In the genomic region with DNA sequence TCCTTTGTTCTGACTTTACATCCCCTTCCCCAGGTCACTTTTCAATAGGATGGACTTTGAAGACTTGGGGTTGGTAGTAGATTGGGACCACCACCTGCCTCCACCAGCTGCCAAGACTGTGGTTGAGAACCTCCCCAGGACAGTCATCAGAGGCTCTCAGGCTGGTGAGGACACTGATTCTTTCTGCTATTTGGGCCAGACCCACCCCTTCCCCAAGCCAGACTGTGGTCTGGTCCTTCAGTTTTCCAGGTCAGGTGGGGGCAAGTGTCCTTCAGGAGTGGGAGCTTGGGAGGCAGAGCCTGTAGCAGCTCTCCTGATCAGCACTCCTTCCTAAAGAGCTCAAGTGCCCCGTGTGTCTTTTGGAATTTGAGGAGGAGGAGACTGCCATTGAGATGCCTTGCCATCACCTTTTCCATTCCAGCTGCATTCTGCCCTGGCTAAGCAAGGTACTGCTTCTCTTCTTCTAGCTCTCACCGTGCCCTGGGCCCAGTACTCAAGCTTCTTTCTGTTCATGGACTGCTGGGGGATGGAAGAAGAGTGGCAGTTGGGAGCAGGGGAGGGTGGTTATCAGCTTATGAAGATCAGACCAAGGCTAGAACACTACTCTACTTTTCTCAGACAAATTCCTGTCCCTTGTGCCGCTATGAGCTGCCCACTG, we compare ENCODE assay signal across 8 cellular contexts. TPM values are rescaled to one million over a fixed set of nuclear protein-coding genes. Genes with fewer than 3 reads are reported as not detected.
DNase-seq lines count a peak whose midpoint lies in the region; ATAC-seq and TF ChIP-seq lines count a peak whose summit lies in the region.

No MANE protein-coding gene starts in this region.

- peak overlapping the region; percentile 100 for H3K4me3 ChIP-seq in AG04449 (ENCODE audit: low read depth, low read length)
- peak overlapping the region; percentile 98 for H3K4me3 ChIP-seq in Jurkat, Clone E6-1 (ENCODE audit: low read length)

- POLR2A ChIA-PET in AG04449 (lab: Yijun Ruan, JAX) = interaction anchor here (2.1 to 3.0 kb wide), 2 partner anchors 9 to 57 kb away, joined by 11 to 25 read pairs; a partner anchor contains a TSS
- POLR2A ChIA-PET in naive thymus-derived CD8-positive, alpha-beta T cell (lab: Charles Lee) = interaction anchor here (0.6 to 5.7 kb wide), 15 partner anchors 8 to 269 kb away, joined by 3 to 88 read pairs (median 5); a partner anchor contains a TSS

- TF ChIP-seq CTCF in AG04449 (IDR thresholded peaks at IDR 0.05; ENCODE audit: insufficient read depth, low read length, missing control alignments) (no peak), chondrocyte (IDR thresholded peaks at IDR 0.05) (no peak)

- H3K27ac Mint-ChIP-seq in chondrocyte (ENCODE audit: unreplicated experiment) = peak overlapping the region; percentile 98
- peak overlapping the region; percentile 52 to 100 (median 89) for H3K27ac Mint-ChIP-seq in naive thymus-derived CD8-positive, alpha-beta T cell

- H3K9me3 Mint-ChIP-seq in chondrocyte (ENCODE audit: low read depth) = no peaks in the 10 kb centered on the region
- no peaks in the 10 kb centered on the region for H3K9me3 Mint-ChIP-seq in naive thymus-derived CD8-positive, alpha-beta T cell

- H3K4me3 Mint-ChIP-seq in chondrocyte (ENCODE audit: unreplicated experiment) = peak overlapping the region; percentile 98
- H3K4me3 Mint-ChIP-seq in naive thymus-derived CD8-positive, alpha-beta T cell = peak overlapping the region; percentile 96 to 100 (median 98)

- CTCF ChIA-PET in AG04449 (lab: Yijun Ruan, JAX) = interaction anchor here (1.0 to 2.7 kb wide), 5 partner anchors 9 to 175 kb away, joined by 3 to 11 read pairs (median 6); no protein-coding TSS in a partner anchor

- peaks cover 34% of the 10 kb centered on the region for H3K4me1 Mint-ChIP-seq in chondrocyte (ENCODE audit: low read depth)
- peaks cover 21 to 55% (median 38%) of the 10 kb centered on the region in 4 donors for H3K4me1 Mint-ChIP-seq in naive thymus-derived CD8-positive, alpha-beta T cell

- ATAC-seq in naive thymus-derived CD8-positive, alpha-beta T cell = no peak
- ATAC-seq in HG02981 (IDR thresholded peaks at IDR 0.05; ENCODE audit: unreplicated experiment) (no peak), GM18858 (IDR thresholded peaks at IDR 0.05; ENCODE audit: unreplicated experiment) (no peak)

- DNase-seq in AG04449 (ENCODE audit: low read depth, low spot score) (no peak), chondrocyte (ENCODE audit: low spot score) (no peak), NCI-H1048 (lab: John Stamatoyannopoulos, UW) (no peak), NCI-H69 (lab: John Stamatoyannopoulos, UW) (no peak)
- DNase-seq in Jurkat, Clone E6-1 (ENCODE audit: low read depth, low spot score) = no peak
- no peak for DNase-seq in naive thymus-derived CD8-positive, alpha-beta T cell

- no peaks in the 10 kb centered on the region for H3K36me3 Mint-ChIP-seq in chondrocyte (ENCODE audit: low read depth)
- peaks cover 0 to 20% (median 0%) of the 10 kb centered on the region in 3 donors for H3K36me3 Mint-ChIP-seq in naive thymus-derived CD8-positive, alpha-beta T cell

- no peaks in the 10 kb centered on the region for H3K27me3 Mint-ChIP-seq in chondrocyte (ENCODE audit: low read depth)
- H3K27me3 Mint-ChIP-seq in naive thymus-derived CD8-positive, alpha-beta T cell = no peaks in the 10 kb centered on the region

RNA-seq across cellular contexts. Expression of a gene that starts 1.1 kb away (rescaled TPM):
- polyA plus RNA-seq in Jurkat, Clone E6-1 (2012; ENCODE audit: insufficient read depth, insufficient read length) = 251 TPM
- 76.3 to 93.9 TPM (median 89.4 TPM) in 3 replicates for total RNA-seq in chondrocyte
- 10 to 100 TPM; 66.0 to 73.8 TPM for total RNA-seq in naive thymus-derived CD8-positive, alpha-beta T cell
- polyA plus RNA-seq in naive thymus-derived CD8-positive, alpha-beta T cell = 100 to 1,000 TPM; 165 to 206 (median 173) TPM

RNA-seq across cellular contexts. Expression of a gene that starts 5.9 kb away (rescaled TPM):
- polyA plus RNA-seq in Jurkat, Clone E6-1 (2012; ENCODE audit: insufficient read depth, insufficient read length) = 4.4 TPM
- total RNA-seq in chondrocyte = 17.1 to 19.9 TPM (median 17.9 TPM) in 3 replicates
- 10 to 100 TPM; 14.1 to 15.9 TPM for total RNA-seq in naive thymus-derived CD8-positive, alpha-beta T cell
- polyA plus RNA-seq in naive thymus-derived CD8-positive, alpha-beta T cell = 10 to 100 TPM; 11.6 to 15.1 (median 13.8) TPM

RNA-seq across cellular contexts. Expression of a gene that starts 12.4 kb away (rescaled TPM):
- polyA plus RNA-seq in Jurkat, Clone E6-1 (2012; ENCODE audit: insufficient read depth, insufficient read length) = 86.9 TPM
- total RNA-seq in chondrocyte = 1.8 to 2.4 TPM in 2 of 3 replicates, not detected in the other
- 10 to 100 TPM; 24.6 to 24.7 TPM for total RNA-seq in naive thymus-derived CD8-positive, alpha-beta T cell
- 100 to 1,000 TPM; 135 to 143 (median 139) TPM for polyA plus RNA-seq in naive thymus-derived CD8-positive, alpha-beta T cell

RNA-seq across cellular contexts. Expression of a gene that starts 15.3 kb away (rescaled TPM):
- 51.4 TPM for polyA plus RNA-seq in Jurkat, Clone E6-1 (2012; ENCODE audit: insufficient read depth, insufficient read length)
- total RNA-seq in chondrocyte = 19.4 to 33.9 TPM (median 21.3 TPM) in 3 replicates
- total RNA-seq in naive thymus-derived CD8-positive, alpha-beta T cell = 10 to 100 TPM; 86.4 to 95.2 TPM
- polyA plus RNA-seq in naive thymus-derived CD8-positive, alpha-beta T cell = 10 to 100 TPM; 15.7 to 21.1 (median 20.4) TPM

RNA-seq across cellular contexts. Expression of a gene that starts 19.2 kb away (rescaled TPM):
- polyA plus RNA-seq in Jurkat, Clone E6-1 (2012; ENCODE audit: insufficient read depth, insufficient read length) = not detected
- total RNA-seq in chondrocyte = 1.6 to 2.4 TPM (median 2.1 TPM) in 3 replicates
- total RNA-seq in naive thymus-derived CD8-positive, alpha-beta T cell = 10 to 100 TPM; 71.4 to 73.9 TPM
- 100 to 1,000 TPM; 321 to 405 (median 373) TPM for polyA plus RNA-seq in naive thymus-derived CD8-positive, alpha-beta T cell
